Comparison of ENCODE assay signal across 8 cellular contexts in genomic region chr3:154122912-154123559, GRCh38. TPM values are rescaled to one million over a fixed set of nuclear protein-coding genes. Genes with fewer than 3 reads are reported as not detected.
DNase-seq lines count a peak whose midpoint lies in the region; ATAC-seq and TF ChIP-seq lines count a peak whose summit lies in the region.

No MANE protein-coding gene starts in this region.

- peak; percentile 30 to 65 for DNase-seq in HAP-1 (ENCODE audit: low spot score in 2 of 2)
- no peak for DNase-seq in T-helper 17 cell
- DNase-seq in glutamatergic neuron, result no peak
- no peak for DNase-seq in retinal pigment epithelial cell (ENCODE audit: low read depth)
- no peak for DNase-seq in NOMO-1 (lab: John Stamatoyannopoulos, UW; ENCODE audit: unreplicated experiment in 2 of 2)
- DNase-seq in GF-D8 (lab: John Stamatoyannopoulos, UW), result no peak

- no peaks in the 10 kb centered on the region for H3K9me3 Mint-ChIP-seq in glutamatergic neuron (ENCODE audit: unreplicated experiment)

- H3K27me3 ChIP-seq in HAP-1 (ENCODE audit: low read depth), result no peaks in the 10 kb centered on the region

- peaks cover 35% of the 10 kb centered on the region for H3K4me1 ChIP-seq in HAP-1

- in situ Hi-C loops in HAP-1 (cut with MboI; ENCODE audit: low sequenced_read_pairs), result no loop called here

- TF ChIP-seq CTCF in glutamatergic neuron (IDR thresholded peaks at IDR 0.05; ENCODE audit: partially characterized antibody, unreplicated experiment) (no peak), retinal pigment epithelial cell (conservative IDR thresholded peaks at IDR 0.05; ENCODE audit: low read depth, low read length) (no peak)

- H3K4me3 ChIP-seq in HAP-1, result peak overlapping the region; percentile 63
- H3K4me3 ChIP-seq in retinal pigment epithelial cell (ENCODE audit: low read length), result peak overlapping the region; percentile 80

- H3K9me3 ChIP-seq in HAP-1 (no peaks in the 10 kb centered on the region), T-helper 17 cell (ENCODE audit: control insufficient read depth, low read length, poor library complexity, severe bottlenecking) (no peaks in the 10 kb centered on the region)

- H3K4me3 Mint-ChIP-seq in T-helper 17 cell, result peak overlapping the region; percentile 86
- peak overlapping the region; percentile 95 for H3K4me3 Mint-ChIP-seq in glutamatergic neuron (ENCODE audit: unreplicated experiment)

- peaks cover 7% of the 10 kb centered on the region; the same call in 1 of the 2 replicates for H3K36me3 ChIP-seq in HAP-1 (replicated peaks)

- H3K27ac Mint-ChIP-seq in T-helper 17 cell (no peak overlapping the region), glutamatergic neuron (ENCODE audit: unreplicated experiment) (no peak overlapping the region)

- peaks cover 13% of the 10 kb centered on the region for H3K4me1 Mint-ChIP-seq in T-helper 17 cell
- peaks cover 4% of the 10 kb centered on the region for H3K4me1 Mint-ChIP-seq in glutamatergic neuron (ENCODE audit: low read depth, unreplicated experiment)

- no peak for ATAC-seq in T-helper 17 cell
- ATAC-seq in HG02973 (IDR thresholded peaks at IDR 0.05; ENCODE audit: unreplicated experiment), result no peak
- no peak for ATAC-seq in GM19452 (IDR thresholded peaks at IDR 0.05; ENCODE audit: unreplicated experiment)

- H3K27me3 Mint-ChIP-seq in T-helper 17 cell, result peaks cover 75% of the 10 kb centered on the region
- peaks cover 6% of the 10 kb centered on the region for H3K27me3 Mint-ChIP-seq in glutamatergic neuron (ENCODE audit: unreplicated experiment)

- no peaks in the 10 kb centered on the region for H3K36me3 Mint-ChIP-seq in T-helper 17 cell (ENCODE audit: low read depth)
- no peaks in the 10 kb centered on the region for H3K36me3 Mint-ChIP-seq in glutamatergic neuron (ENCODE audit: unreplicated experiment)

RNA-seq across cellular contexts. Expression of gene ARHGEF26, which starts 1.8 kb away (rescaled TPM):
- total RNA-seq in T-helper 17 cell (not detected), glutamatergic neuron (ENCODE audit: unreplicated experiment) (4.4 TPM)

Comparison
In these comparisons a context has a peak if more than half of its experiments do, and no peak if none do; other contexts are left out.
1. DNase-seq: peak in HAP-1 (2 of 2); none in T-helper 17 cell (0 of 3), glutamatergic neuron (single experiment), retinal pigment epithelial cell (single experiment), NOMO-1 (0 of 2) and GF-D8 (single experiment).